In genomic region chr20:32912688-32913087, GRCh38 we compare ENCODE assay signal across 23 cellular contexts. TPM values are rescaled to one million over a fixed set of nuclear protein-coding genes. Genes with fewer than 3 reads are reported as not detected.
"Had no signal": no experiment of that assay in that cellular context is flagged by ENCODE, and none has a peak within 500 bp of the region (broad histone marks: within the 10 kb centered on the region; RNA-seq: fewer than 3 reads in every experiment).

No MANE protein-coding gene starts in this region.

- H3K27ac ChIP-seq: heart right ventricle, parathyroid adenoma, prostate gland, right lobe of liver, suprapubic skin, thyroid gland, upper lobe of left lung, uterus had no signal

- H3K36me3 ChIP-seq: heart right ventricle, prostate gland, right lobe of liver, suprapubic skin, thyroid gland, upper lobe of left lung, uterus had no signal

- H3K27me3 Mint-ChIP-seq: effector memory CD8-positive, alpha-beta T cell; naive B cell had no signal

- DNase-seq: effector memory CD8-positive, alpha-beta T cell; heart right ventricle; hypothalamus; left ventricle myocardium superior; mesendoderm; naive B cell; occipital lobe; retina; right lobe of liver; stimulated activated CD4-positive, alpha-beta T cell treated with anti-CD3 and anti-CD28 coated beads, Interleukin-4, amount 100 ng/mL, for 1 hour; stimulated activated CD8-positive, alpha-beta memory T cell treated with anti-CD3 and anti-CD28 coated beads, Interleukin-4, amount 100 ng/mL, for 48 hours; stimulated activated naive CD8-positive, alpha-beta T cell treated with anti-CD3 and anti-CD28 coated beads, Interleukin-15, Interleukin-2, amounts not matched to agents 100 U/mL and 50 U/mL, for 24 hours; thyroid gland; upper lobe of left lung; uterus had no signal

- H3K4me3 Mint-ChIP-seq: effector memory CD8-positive, alpha-beta T cell; naive B cell; nephron; stimulated activated effector memory CD8-positive, alpha-beta T cell treated with anti-CD3 and anti-CD28 coated beads, Interleukin-12 subunit alpha, Interleukin-12 subunit beta, amount 100 ng/mL, for 72 hours had no signal

- H3K4me3 ChIP-seq: heart right ventricle, lung, prostate gland, right lobe of liver, suprapubic skin, thyroid gland, upper lobe of left lung, uterus had no signal

- H3K27ac Mint-ChIP-seq: naive B cell; nephron; stimulated activated effector memory CD8-positive, alpha-beta T cell treated with anti-CD3 and anti-CD28 coated beads, Interleukin-12 subunit alpha, Interleukin-12 subunit beta, amount 100 ng/mL, for 72 hours had no signal

- ATAC-seq: effector memory CD8-positive, alpha-beta T cell; heart right ventricle; left ventricle myocardium superior; right lobe of liver; stimulated activated effector memory CD8-positive, alpha-beta T cell treated with anti-CD3 and anti-CD28 coated beads, Interleukin-12 subunit alpha, Interleukin-12 subunit beta, amount 100 ng/mL, for 72 hours; stimulated activated naive CD8-positive, alpha-beta T cell treated with anti-CD3 and anti-CD28 coated beads, Interleukin-15, Interleukin-2, amounts not matched to agents 100 U/mL and 50 U/mL, for 24 hours had no signal

- H3K9me3 ChIP-seq: prostate gland, thyroid gland, uterus had no signal

- H3K4me1 Mint-ChIP-seq: naive B cell; nephron; stimulated activated effector memory CD8-positive, alpha-beta T cell treated with anti-CD3 and anti-CD28 coated beads, Interleukin-12 subunit alpha, Interleukin-12 subunit beta, amount 100 ng/mL, for 72 hours had no signal

- H2AFZ ChIP-seq: parathyroid adenoma had no signal

- H3K79me2 ChIP-seq: parathyroid adenoma had no signal

- H3K27me3 ChIP-seq: heart right ventricle, right lobe of liver, suprapubic skin, thyroid gland, upper lobe of left lung, uterus had no signal

- H3K4me1 ChIP-seq: heart right ventricle, parathyroid adenoma, prostate gland, right lobe of liver, suprapubic skin, thyroid gland, upper lobe of left lung, uterus had no signal

- H3K9ac ChIP-seq: parathyroid adenoma had no signal

- H3K36me3 Mint-ChIP-seq: stimulated activated effector memory CD8-positive, alpha-beta T cell treated with anti-CD3 and anti-CD28 coated beads, Interleukin-12 subunit alpha, Interleukin-12 subunit beta, amount 100 ng/mL, for 72 hours had no signal

RNA-seq across cellular contexts. Expression of gene EFCAB8, which starts 54.0 kb away (rescaled TPM):
- total RNA-seq: epithelial cell of proximal tubule, frontal cortex, left ventricle myocardium superior, occipital lobe had no signal
